Comparison of ENCODE assay signal across 8 cellular contexts in genomic region chr3:108243243-108243642, GRCh38. TPM values are rescaled to one million over a fixed set of nuclear protein-coding genes. Genes with fewer than 3 reads are reported as not detected.
"Had no signal": no experiment of that assay in that cellular context is flagged by ENCODE, and none has a peak within 500 bp of the region (broad histone marks: within the 10 kb centered on the region; RNA-seq: fewer than 3 reads in every experiment).

No MANE protein-coding gene starts in this region.

- H3K4me3 Mint-ChIP-seq: H9 had no signal

- H3K4me3 ChIP-seq: GM23248, K562 had no signal

- DNase-seq: GM23248, GOT3, H9, HCEC 1CT had no signal

- H3K9ac ChIP-seq: GM23248 had no signal

- H3K27ac Mint-ChIP-seq: H9 had no signal

- H3K27ac ChIP-seq: GM23248, HL-60 had no signal

- ATAC-seq: HepG2, K562 had no signal

- H2AFZ ChIP-seq: GM23248 had no signal

RNA-seq across cellular contexts. Expression of gene HHLA2, which starts 53.1 kb away (rescaled TPM):
- total RNA-seq: GM23248, H9, HepG2, HT1080, K562 had no signal
- polyA plus RNA-seq: GM23248, HepG2 had no signal
